1 cellular context compared by ENCODE assay signal in the genomic region with DNA sequence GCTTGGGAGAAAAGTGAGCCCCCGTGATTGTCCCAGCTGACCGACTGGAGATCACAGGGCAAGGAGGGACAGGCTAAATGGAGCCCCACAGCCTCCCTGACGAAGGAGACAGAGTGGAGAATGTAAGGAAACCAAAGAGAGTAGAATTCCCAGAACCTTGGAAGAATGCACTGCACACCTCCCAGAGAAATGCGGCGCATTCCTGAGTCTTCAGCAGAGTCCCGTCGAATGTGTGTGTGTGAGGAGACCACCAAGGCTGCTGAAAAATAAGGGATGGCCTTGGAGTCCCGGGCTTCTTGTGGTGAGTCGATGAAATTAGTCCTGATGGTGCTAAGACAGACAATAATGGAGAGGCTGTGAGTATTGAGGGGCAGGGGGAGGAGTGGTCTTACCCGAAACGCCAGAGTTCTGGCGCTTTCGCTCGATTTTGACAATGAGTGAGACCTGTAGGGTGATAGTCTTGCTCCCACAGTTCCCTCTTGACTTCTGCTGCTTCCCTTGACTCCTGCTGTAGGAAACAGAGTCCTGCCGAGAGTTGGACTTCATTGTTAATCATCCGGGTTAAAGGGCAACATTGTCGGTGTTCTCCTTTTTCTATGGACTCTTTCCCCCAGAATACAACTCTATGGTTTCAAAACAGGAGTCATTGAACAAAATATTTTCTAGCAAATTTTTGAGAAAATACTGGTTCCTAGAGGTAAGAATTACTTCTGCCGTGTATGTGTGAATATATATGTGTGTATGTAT.
TF ChIP-seq lines count a peak whose summit lies in the region.

No MANE protein-coding gene starts in this region.

TF ChIP-seq in GM23338, 12 proteins besides CTCF, POLR2A, EP300 and RAD21 (continued from another document):
- TF ChIP-seq ETS1 (IDR thresholded peaks at IDR 0.05) (no peak), CREB1 (CRISPR knock-in tag; IDR thresholded peaks at IDR 0.05; ENCODE audit: low read depth) (no peak), EZH2 (IDR thresholded peaks at IDR 0.05; ENCODE audit: low read depth, unreplicated experiment) (no peak), EZH2phosphoT487 (IDR thresholded peaks at IDR 0.05; ENCODE audit: unreplicated experiment) (no peak), JUNB (IDR thresholded peaks at IDR 0.05; ENCODE audit: unreplicated experiment) (no peak), REST (IDR thresholded peaks at IDR 0.05; ENCODE audit: unreplicated experiment) (no peak), ZNF462 (CRISPR knock-in tag; IDR thresholded peaks at IDR 0.05) (no peak), NANOG (IDR thresholded peaks at IDR 0.05; ENCODE audit: borderline replicate concordance) (no peak), POLR2AphosphoS5 (IDR thresholded peaks at IDR 0.05; ENCODE audit: low read depth) (no peak), ZNF331 (CRISPR knock-in tag; IDR thresholded peaks at IDR 0.05; ENCODE audit: low read depth) (no peak), STAT1 (IDR thresholded peaks at IDR 0.05; ENCODE audit: unreplicated experiment) (no peak)
